Comparison of ENCODE assay signal across 8 cellular contexts in genomic region chr16:84718-85452, GRCh38. TPM values are rescaled to one million over a fixed set of nuclear protein-coding genes. Genes with fewer than 3 reads are reported as not detected.
DNase-seq lines count a peak whose midpoint lies in the region; ATAC-seq and TF ChIP-seq lines count a peak whose summit lies in the region.

No MANE protein-coding gene starts in this region.

- H3K4me3 ChIP-seq in Loucy (ENCODE audit: low read length, poor library complexity, severe bottlenecking): peak overlapping the region; percentile 62
- H3K4me3 ChIP-seq in duodenal mucosa (ENCODE audit: low read depth in 1 of 2, low read length in 2 of 2): no peak overlapping the region

- peaks cover 46% of the 10 kb centered on the region for H3K4me1 ChIP-seq in Loucy (ENCODE audit: insufficient read depth, low read length, poor library complexity, severe bottlenecking)
- peaks cover 15 to 17% of the 10 kb centered on the region in 2 donors for H3K4me1 ChIP-seq in duodenal mucosa (ENCODE audit: control insufficient read depth in 1 of 2, insufficient read depth in 2 of 2, low read length in 2 of 2)

- no peaks in the 10 kb centered on the region for H3K27me3 Mint-ChIP-seq in CD4-positive, alpha-beta T cell
- H3K27me3 Mint-ChIP-seq in activated CD4-positive, alpha-beta T cell treated with anti-CD3 and anti-CD28 coated beads for 36 hours: no peaks in the 10 kb centered on the region
- no peaks in the 10 kb centered on the region for H3K27me3 Mint-ChIP-seq in naive B cell

- CTCF ChIA-PET in CD4-positive, alpha-beta T cell (lab: Charles Lee): interaction anchor here (0.6 to 1.3 kb wide), 2 partner anchors 19 to 54 kb away, joined by 3 read pairs; no protein-coding TSS in a partner anchor
- CTCF ChIA-PET in activated CD4-positive, alpha-beta T cell treated with anti-CD3 and anti-CD28 coated beads for 36 hours (lab: Charles Lee): interaction anchor here (1.4 to 3.0 kb wide), 3 partner anchors 12 to 19 kb away, joined by 3 to 16 read pairs (median 10); no protein-coding TSS in a partner anchor

- peaks cover 21% of the 10 kb centered on the region for H3K36me3 Mint-ChIP-seq in CD4-positive, alpha-beta T cell (ENCODE audit: low read depth)
- H3K36me3 Mint-ChIP-seq in activated CD4-positive, alpha-beta T cell treated with anti-CD3 and anti-CD28 coated beads for 36 hours (ENCODE audit: low read depth): peaks cover 26% of the 10 kb centered on the region
- H3K36me3 Mint-ChIP-seq in naive B cell: no peaks in the 10 kb centered on the region

- H3K4me2 ChIP-seq in Loucy (ENCODE audit: low read depth, low read length, poor library complexity, severe bottlenecking): peak overlapping the region; percentile 81

- no peak overlapping the region for H2AFZ ChIP-seq in Loucy (ENCODE audit: low read length)

- no peaks in the 10 kb centered on the region for H3K9me3 Mint-ChIP-seq in CD4-positive, alpha-beta T cell
- H3K9me3 Mint-ChIP-seq in activated CD4-positive, alpha-beta T cell treated with anti-CD3 and anti-CD28 coated beads for 36 hours (ENCODE audit: low read depth): no peaks in the 10 kb centered on the region
- H3K9me3 Mint-ChIP-seq in naive B cell: no peaks in the 10 kb centered on the region

- no peak for TF ChIP-seq CTCF in CD4-positive, alpha-beta T cell (IDR thresholded peaks at IDR 0.05)
- TF ChIP-seq CTCF in GM20000 (IDR thresholded peaks at IDR 0.05; ENCODE audit: extremely low read depth, missing control alignments) (no peak), Loucy (conservative IDR thresholded peaks at IDR 0.05; ENCODE audit: low read length) (no peak)

- no peaks in the 10 kb centered on the region for H3K9me2 ChIP-seq in Loucy (replicated peaks; ENCODE audit: low read depth, low read length)

- H3K36me3 ChIP-seq in Loucy (ENCODE audit: insufficient read depth, low read length) (no peaks in the 10 kb centered on the region), duodenal mucosa (ENCODE audit: control insufficient read depth in 1 of 2, insufficient read depth in 2 of 2, low read length in 2 of 2) (peaks cover 8 to 56% of the 10 kb centered on the region in 2 donors)

- no peaks in the 10 kb centered on the region; the same call in 1 of the 2 replicates for H3F3A ChIP-seq in Loucy (ENCODE audit: low read depth)

- H3K4me3 Mint-ChIP-seq in CD4-positive, alpha-beta T cell: no peak overlapping the region
- H3K4me3 Mint-ChIP-seq in activated CD4-positive, alpha-beta T cell treated with anti-CD3 and anti-CD28 coated beads for 36 hours: peak overlapping the region; percentile 32
- H3K4me3 Mint-ChIP-seq in naive B cell: peak overlapping the region in 7 of 8 donors; percentile 4 to 77 (median 63)

- H3K9ac ChIP-seq in Loucy (ENCODE audit: low read depth, low read length, poor library complexity, severe bottlenecking) (peak overlapping the region; percentile 76), duodenal mucosa (ENCODE audit: low read depth in 1 of 2, low read length in 2 of 2) (no peak overlapping the region)

- H3K9me3 ChIP-seq in CD4-positive, alpha-beta T cell (ENCODE audit: control insufficient read depth, low read length): no peaks in the 10 kb centered on the region
- H3K9me3 ChIP-seq in Loucy (ENCODE audit: insufficient read depth, low read depth, low read length) (no peaks in the 10 kb centered on the region), duodenal mucosa (ENCODE audit: control insufficient read depth in 1 of 2, low read length in 2 of 2) (no peaks in the 10 kb centered on the region)

- peaks cover 28% of the 10 kb centered on the region for H3K4me1 Mint-ChIP-seq in CD4-positive, alpha-beta T cell (ENCODE audit: low read depth)
- peaks cover 31% of the 10 kb centered on the region for H3K4me1 Mint-ChIP-seq in activated CD4-positive, alpha-beta T cell treated with anti-CD3 and anti-CD28 coated beads for 36 hours
- H3K4me1 Mint-ChIP-seq in naive B cell: peaks cover 27 to 44% (median 40%) of the 10 kb centered on the region in 3 donors

- intact Hi-C loops in CD4-positive, alpha-beta T cell (cut with DNase I, micrococcal nuclease): no loop called here
- intact Hi-C loops in activated CD4-positive, alpha-beta T cell treated with anti-CD3 and anti-CD28 coated beads for 36 hours (cut with DNase I, micrococcal nuclease): loop anchor here in 1 of 2 experiments (1.0 kb wide), 1 partner anchor 150 kb away; no protein-coding TSS in a partner anchor

- POLR2A ChIA-PET in CD4-positive, alpha-beta T cell (lab: Charles Lee): interaction anchor here (0.8 kb wide), 2 partner anchors 12 to 22 kb away, joined by 3 to 4 read pairs; no protein-coding TSS in a partner anchor
- POLR2A ChIA-PET in activated CD4-positive, alpha-beta T cell treated with anti-CD3 and anti-CD28 coated beads for 36 hours (lab: Charles Lee): interaction anchor here (0.5 kb wide), 1 partner anchor 22 kb away, joined by 4 read pairs; no protein-coding TSS in a partner anchor

- peak in 2 of 10 experiments; percentile 8 to 30 for DNase-seq in CD4-positive, alpha-beta T cell
- peak; percentile 80 for DNase-seq in GM20000 (ENCODE audit: low spot score)
- peak; percentile 85 for DNase-seq in activated CD4-positive, alpha-beta T cell treated with anti-CD3 and anti-CD28 coated beads for 36 hours
- DNase-seq in naive B cell: peak; percentile 82
- DNase-seq in SK-N-DZ (ENCODE audit: low spot score): no peak

- H4K20me1 ChIP-seq in Loucy (ENCODE audit: insufficient read depth, low read length, poor library complexity, severe bottlenecking): no peaks in the 10 kb centered on the region

- peak overlapping the region; percentile 46 for H3K27ac Mint-ChIP-seq in CD4-positive, alpha-beta T cell
- peak overlapping the region; percentile 87 for H3K27ac Mint-ChIP-seq in activated CD4-positive, alpha-beta T cell treated with anti-CD3 and anti-CD28 coated beads for 36 hours
- H3K27ac Mint-ChIP-seq in naive B cell: peak overlapping the region; percentile 90 to 99 (median 96)

- ATAC-seq in CD4-positive, alpha-beta T cell (ENCODE audit: poor library complexity): peak; percentile 52
- peak; percentile 92 for ATAC-seq in activated CD4-positive, alpha-beta T cell treated with anti-CD3 and anti-CD28 coated beads for 36 hours
- peak; percentile 94 for ATAC-seq in naive B cell (ENCODE audit: low read depth in 2 of 2)

- no peaks in the 10 kb centered on the region for H3K27me3 ChIP-seq in CD4-positive, alpha-beta T cell (ENCODE audit: control insufficient read depth, insufficient read depth, low read length)
- no peaks in the 10 kb centered on the region for H3K27me3 ChIP-seq in Loucy (ENCODE audit: insufficient read depth, low read length, poor library complexity, severe bottlenecking)
- H3K27me3 ChIP-seq in duodenal mucosa (ENCODE audit: control insufficient read depth in 1 of 2, insufficient read depth in 2 of 2, low read length in 2 of 2): no peaks in the 10 kb centered on the region

- no peaks in the 10 kb centered on the region; the same call in 1 of the 2 replicates for H3K79me2 ChIP-seq in Loucy (ENCODE audit: insufficient read depth, low read length)

- H3K27ac ChIP-seq in CD4-positive, alpha-beta T cell (ENCODE audit: low read depth, low read length): no peak overlapping the region
- H3K27ac ChIP-seq in duodenal mucosa (ENCODE audit: low read depth, low read length) (peak overlapping the region; percentile 52), temporal lobe (ENCODE audit: low read depth, low read length) (peak overlapping the region; percentile 70)

RNA-seq across cellular contexts. Expression of gene MPG, which starts 6.9 kb away (rescaled TPM):
- total RNA-seq in CD4-positive, alpha-beta T cell: 10 to 100 TPM; 14.1 to 17.1 TPM
- total RNA-seq in activated CD4-positive, alpha-beta T cell treated with anti-CD3 and anti-CD28 coated beads for 36 hours: 10 to 100 TPM; 47.0 to 57.0 TPM
- polyA plus RNA-seq in naive B cell (ENCODE audit: low read depth in 6 of 6): 100 to 1,000 TPM in 1 of 6 donors, 10 to 100 TPM in 5; 81.3 to 119 (median 84.6) TPM
- 36.6 TPM for total RNA-seq in temporal lobe
- polyA plus RNA-seq in SK-N-DZ (2014; cell fraction: cytosol; rRNA removed): 69.5 and 87.0 TPM in 2 replicates
- 45.3 and 75.7 TPM in 2 replicates for polyA plus RNA-seq in SK-N-DZ (2014; cell fraction: nucleus; rRNA removed)

RNA-seq across cellular contexts. Expression of gene RHBDF1, which starts 12.5 kb away (rescaled TPM):
- under 1 TPM; 0.33 to 0.34 TPM for total RNA-seq in CD4-positive, alpha-beta T cell
- under 1 TPM in 1 of 2 experiments, not detected in 1; 0.40 TPM for total RNA-seq in activated CD4-positive, alpha-beta T cell treated with anti-CD3 and anti-CD28 coated beads for 36 hours
- polyA plus RNA-seq in naive B cell (ENCODE audit: low read depth in 6 of 6): under 1 TPM in 1 of 6 donors, not detected in 5; 0.08 TPM
- 0.98 TPM for total RNA-seq in temporal lobe
- 0.60 and 3.3 TPM in 2 replicates for polyA plus RNA-seq in SK-N-DZ (2014; cell fraction: cytosol; rRNA removed)
- 15.2 and 16.0 TPM in 2 replicates for polyA plus RNA-seq in SK-N-DZ (2014; cell fraction: nucleus; rRNA removed)

RNA-seq across cellular contexts. Expression of gene SNRNP25, which starts 31.3 kb away (rescaled TPM):
- total RNA-seq in CD4-positive, alpha-beta T cell: 1 to 10 TPM; 4.8 to 5.1 TPM
- 10 to 100 TPM; 42.5 to 50.0 TPM for total RNA-seq in activated CD4-positive, alpha-beta T cell treated with anti-CD3 and anti-CD28 coated beads for 36 hours
- 100 to 1,000 TPM in 1 of 6 donors, 10 to 100 TPM in 5; 43.3 to 111 (median 67.2) TPM for polyA plus RNA-seq in naive B cell (ENCODE audit: low read depth in 6 of 6)
- total RNA-seq in temporal lobe: 12.5 TPM
- 82.8 and 118 TPM in 2 replicates for polyA plus RNA-seq in SK-N-DZ (2014; cell fraction: cytosol; rRNA removed)
- polyA plus RNA-seq in SK-N-DZ (2014; cell fraction: nucleus; rRNA removed): 39.4 and 52.0 TPM in 2 replicates

RNA-seq across cellular contexts. Expression of gene POLR3K, which starts 31.5 kb away (rescaled TPM):
- 1 to 10 TPM; 4.1 TPM for total RNA-seq in CD4-positive, alpha-beta T cell
- total RNA-seq in activated CD4-positive, alpha-beta T cell treated with anti-CD3 and anti-CD28 coated beads for 36 hours: 10 to 100 TPM; 31.9 to 46.8 TPM
- polyA plus RNA-seq in naive B cell (ENCODE audit: low read depth in 6 of 6): 10 to 100 TPM; 39.0 to 57.3 (median 52.7) TPM
- total RNA-seq in temporal lobe: 2.5 TPM
- 22.1 and 27.1 TPM in 2 replicates for polyA plus RNA-seq in SK-N-DZ (2014; cell fraction: cytosol; rRNA removed)
- 13.1 and 25.6 TPM in 2 replicates for polyA plus RNA-seq in SK-N-DZ (2014; cell fraction: nucleus; rRNA removed)

RNA-seq across cellular contexts. Expression of gene NPRL3, which starts 53.6 kb away (rescaled TPM):
- total RNA-seq in CD4-positive, alpha-beta T cell: 10 to 100 TPM; 29.5 to 30.8 TPM
- 10 to 100 TPM; 49.1 to 53.9 TPM for total RNA-seq in activated CD4-positive, alpha-beta T cell treated with anti-CD3 and anti-CD28 coated beads for 36 hours
- polyA plus RNA-seq in naive B cell (ENCODE audit: low read depth in 6 of 6): 10 to 100 TPM in 5 of 6 donors, 1 to 10 TPM in 1; 8.1 to 17.1 (median 11.2) TPM
- 11.1 TPM for total RNA-seq in temporal lobe
- 17.1 and 18.8 TPM in 2 replicates for polyA plus RNA-seq in SK-N-DZ (2014; cell fraction: cytosol; rRNA removed)
- polyA plus RNA-seq in SK-N-DZ (2014; cell fraction: nucleus; rRNA removed): 22.8 and 23.5 TPM in 2 replicates

Comparison
In these comparisons a context has a peak if more than half of its experiments do, and no peak if none do; other contexts are left out.
1. H3K27ac Mint-ChIP-seq: peak in every context shown above with its lines; median percentile 96 in naive B cell; 87 in activated CD4-positive, alpha-beta T cell treated with anti-CD3 and anti-CD28 coated beads for 36 hours; 46 in CD4-positive, alpha-beta T cell.